Comparison of ENCODE assay signal across 23 cellular contexts in the genomic region with DNA sequence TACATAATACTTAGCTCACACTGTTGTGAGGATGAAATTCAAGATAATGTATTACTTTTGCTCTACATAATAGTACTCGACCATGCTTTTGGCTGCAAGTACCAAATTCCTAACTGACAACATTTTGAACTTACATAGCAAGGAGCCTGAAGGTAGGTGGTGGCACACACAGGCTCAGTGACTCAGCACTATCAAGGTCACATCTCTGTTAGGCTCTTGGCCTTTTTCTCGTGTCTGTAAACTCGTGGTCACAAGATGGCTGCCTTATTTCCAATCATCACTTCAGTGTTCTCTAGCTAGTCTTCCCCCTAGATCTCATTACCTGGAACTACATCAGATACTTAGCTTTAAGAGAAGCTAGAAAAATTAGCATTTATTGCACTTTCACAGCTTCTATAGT.
"Had no signal": no experiment of that assay in that cellular context is flagged by ENCODE, and none has a peak within 500 bp of the region (broad histone marks: within the 10 kb centered on the region; RNA-seq: fewer than 3 reads in every experiment).

No MANE protein-coding gene starts in this region.

- H3K27me3 Mint-ChIP-seq: activated CD8-positive, alpha-beta T cell treated with anti-CD3 and anti-CD28 coated beads for 36 hours; activated naive CD4-positive, alpha-beta T cell treated with anti-CD3 and anti-CD28 coated beads, Interleukin-2, amount 10 ng/mL, durations not matched to agents 7 days and 5 days; activated naive CD8-positive, alpha-beta T cell treated with anti-CD3 and anti-CD28 coated beads for 36 hours had no signal

- H3K4me1 ChIP-seq: Peyer's patch had no signal

- H3K36me3 ChIP-seq: brain microvascular endothelial cell, Peyer's patch, WERI-Rb-1 had no signal

- H3K27ac Mint-ChIP-seq: activated CD8-positive, alpha-beta T cell treated with anti-CD3 and anti-CD28 coated beads for 36 hours; activated naive CD4-positive, alpha-beta T cell treated with anti-CD3 and anti-CD28 coated beads, Interleukin-2, amount 10 ng/mL, durations not matched to agents 7 days and 5 days; activated naive CD8-positive, alpha-beta T cell treated with anti-CD3 and anti-CD28 coated beads for 36 hours; activated T-cell treated with anti-CD3 and anti-CD28 coated beads, Interleukin-2, amount 50 U/mL, for 72 hours; activated T-helper 2 cell treated with anti-CD3 and anti-CD28 coated beads, Interferon-gamma antibody, Interleukin-2, Interleukin-4, amounts not matched to agents 10 μg/mL and 5 μg/mL and 100 μg/mL, durations not matched to agents 14 hours and 24 hours and 36 hours had no signal

- DNase-seq: activated CD4-positive, alpha-beta T cell treated with anti-CD3 and anti-CD28 coated beads for 4 hours; activated CD8-positive, alpha-beta memory T cell treated with anti-CD3 and anti-CD28 coated beads, Interleukin-2, amount 50 U/mL, for 4 hours; activated CD8-positive, alpha-beta T cell treated with anti-CD3 and anti-CD28 coated beads for 36 hours; activated gamma-delta T cell treated with Interleukin-2 at 50 U/mL for 16 hours; activated naive CD4-positive, alpha-beta T cell treated with anti-CD3 and anti-CD28 coated beads, Interleukin-2, amount 10 ng/mL, durations not matched to agents 7 days and 5 days; activated naive CD8-positive, alpha-beta T cell treated with anti-CD3 and anti-CD28 coated beads for 36 hours; activated T-cell treated with anti-CD3 and anti-CD28 coated beads, Interleukin-2, amount 50 U/mL, for 72 hours; brain microvascular endothelial cell; cerebellar nuclear complex; Kasumi-1; NCI-H1092 treated with DMSO at 0.1 percent for 48 hours; NCI-H1417 treated with DMSO at 0.1 percent for 48 hours; NCI-H1694; NCI-H2029; NCI-H345; NCI-H510A; NCI-H526 treated with DMSO at 0.1 percent for 48 hours; Peyer's patch; SIG-M5; T-helper 1 cell; WERI-Rb-1 had no signal

- H3K4me3 Mint-ChIP-seq: activated CD8-positive, alpha-beta T cell treated with anti-CD3 and anti-CD28 coated beads for 36 hours; activated naive CD4-positive, alpha-beta T cell treated with anti-CD3 and anti-CD28 coated beads, Interleukin-2, amount 10 ng/mL, durations not matched to agents 7 days and 5 days; activated naive CD8-positive, alpha-beta T cell treated with anti-CD3 and anti-CD28 coated beads for 36 hours; activated T-cell treated with anti-CD3 and anti-CD28 coated beads, Interleukin-2, amount 50 U/mL, for 72 hours had no signal

- H3K9me3 Mint-ChIP-seq: activated CD8-positive, alpha-beta T cell treated with anti-CD3 and anti-CD28 coated beads for 36 hours; activated naive CD8-positive, alpha-beta T cell treated with anti-CD3 and anti-CD28 coated beads for 36 hours; activated T-helper 2 cell treated with anti-CD3 and anti-CD28 coated beads, Interferon-gamma antibody, Interleukin-2, Interleukin-4, amounts not matched to agents 10 μg/mL and 5 μg/mL and 100 μg/mL, durations not matched to agents 14 hours and 24 hours and 36 hours had no signal

- H3K4me1 Mint-ChIP-seq: activated naive CD4-positive, alpha-beta T cell treated with anti-CD3 and anti-CD28 coated beads, Interleukin-2, amount 10 ng/mL, durations not matched to agents 7 days and 5 days; activated naive CD8-positive, alpha-beta T cell treated with anti-CD3 and anti-CD28 coated beads for 36 hours had no signal

- H3K36me3 Mint-ChIP-seq: activated naive CD4-positive, alpha-beta T cell treated with anti-CD3 and anti-CD28 coated beads, Interleukin-2, amount 10 ng/mL, durations not matched to agents 7 days and 5 days; activated naive CD8-positive, alpha-beta T cell treated with anti-CD3 and anti-CD28 coated beads for 36 hours had no signal

- H3K27ac ChIP-seq: brain microvascular endothelial cell, Peyer's patch, SK-N-MC, WERI-Rb-1 had no signal

- ATAC-seq: activated CD8-positive, alpha-beta T cell treated with anti-CD3 and anti-CD28 coated beads for 36 hours; activated T-cell treated with anti-CD3 and anti-CD28 coated beads, Interleukin-2, amount 50 U/mL, for 72 hours had no signal

- H3K9me3 ChIP-seq: Peyer's patch had no signal

- H3K27me3 ChIP-seq: brain microvascular endothelial cell, Peyer's patch had no signal

- H3K4me3 ChIP-seq: Peyer's patch, SK-N-MC had no signal
